ENCODE assay signal across 1 cellular context in genomic region chr11:34783816-34784317, GRCh38.
TF ChIP-seq lines count a peak whose summit lies in the region.

No MANE protein-coding gene starts in this region.

TF ChIP-seq in HepG2, 621 proteins besides CTCF, POLR2A, EP300 and RAD21 (continued from another document and continues in another):
- TF ChIP-seq, protein P1, sequence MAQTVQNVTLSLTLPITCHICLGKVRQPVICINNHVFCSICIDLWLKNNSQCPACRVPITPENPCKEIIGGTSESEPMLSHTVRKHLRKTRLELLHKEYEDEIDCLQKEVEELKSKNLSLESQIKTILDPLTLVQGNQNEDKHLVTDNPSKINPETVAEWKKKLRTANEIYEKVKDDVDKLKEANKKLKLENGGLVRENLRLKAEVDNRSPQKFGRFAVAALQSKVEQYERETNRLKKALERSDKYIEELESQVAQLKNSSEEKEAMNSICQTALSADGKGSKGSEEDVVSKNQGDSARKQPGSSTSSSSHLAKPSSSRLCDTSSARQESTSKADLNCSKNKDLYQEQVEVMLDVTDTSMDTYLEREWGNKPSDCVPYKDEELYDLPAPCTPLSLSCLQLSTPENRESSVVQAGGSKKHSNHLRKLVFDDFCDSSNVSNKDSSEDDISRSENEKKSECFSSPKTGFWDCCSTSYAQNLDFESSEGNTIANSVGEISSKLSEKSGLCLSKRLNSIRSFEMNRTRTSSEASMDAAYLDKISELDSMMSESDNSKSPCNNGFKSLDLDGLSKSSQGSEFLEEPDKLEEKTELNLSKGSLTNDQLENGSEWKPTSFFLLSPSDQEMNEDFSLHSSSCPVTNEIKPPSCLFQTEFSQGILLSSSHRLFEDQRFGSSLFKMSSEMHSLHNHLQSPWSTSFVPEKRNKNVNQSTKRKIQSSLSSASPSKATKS (CRISPR knock-in tag; IDR thresholded peaks at IDR 0.05), result 0 out of 2 replicates have a peak, but pooled peaks have one; percentile 6
- no peak for TF ChIP-seq ZNF678 (CRISPR knock-in tag; IDR thresholded peaks at IDR 0.05)
- no peak for TF ChIP-seq REXO4 (CRISPR knock-in tag; IDR thresholded peaks at IDR 0.05; ENCODE audit: borderline replicate concordance)
- no peak for TF ChIP-seq NPAS2 (CRISPR knock-in tag; IDR thresholded peaks at IDR 0.05; ENCODE audit: borderline replicate concordance)
- no peak for TF ChIP-seq CCAR2 (optimal IDR thresholded peaks at IDR 0.05; ENCODE audit: low read depth, low read length)
- no peak for TF ChIP-seq ZNF850 (CRISPR knock-in tag; conservative IDR thresholded peaks at IDR 0.05)
- no peak for TF ChIP-seq ZBTB4 (CRISPR knock-in tag; IDR thresholded peaks at IDR 0.05; ENCODE audit: borderline replicate concordance)
- TF ChIP-seq, protein P2, sequence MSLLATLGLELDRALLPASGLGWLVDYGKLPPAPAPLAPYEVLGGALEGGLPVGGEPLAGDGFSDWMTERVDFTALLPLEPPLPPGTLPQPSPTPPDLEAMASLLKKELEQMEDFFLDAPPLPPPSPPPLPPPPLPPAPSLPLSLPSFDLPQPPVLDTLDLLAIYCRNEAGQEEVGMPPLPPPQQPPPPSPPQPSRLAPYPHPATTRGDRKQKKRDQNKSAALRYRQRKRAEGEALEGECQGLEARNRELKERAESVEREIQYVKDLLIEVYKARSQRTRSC (CRISPR knock-in tag; IDR thresholded peaks at IDR 0.05; ENCODE audit: low read depth), result no peak
- TF ChIP-seq ZNF432 (CRISPR knock-in tag; IDR thresholded peaks at IDR 0.05; ENCODE audit: borderline replicate concordance), result no peak
- TF ChIP-seq MYPOP (CRISPR knock-in tag; IDR thresholded peaks at IDR 0.05), result 0 out of 2 replicates have a peak, but pooled peaks have one; percentile 58
- TF ChIP-seq MLXIP (CRISPR knock-in tag; IDR thresholded peaks at IDR 0.05; ENCODE audit: borderline replicate concordance), result 0 out of 2 replicates have a peak, but pooled peaks have one; percentile 62
- no peak for TF ChIP-seq ZNF460 (CRISPR knock-in tag; IDR thresholded peaks at IDR 0.05; ENCODE audit: borderline replicate concordance)
- no peak for TF ChIP-seq ZFP41 (CRISPR knock-in tag; IDR thresholded peaks at IDR 0.05; ENCODE audit: borderline replicate concordance)
- TF ChIP-seq BCL6 (CRISPR knock-in tag; IDR thresholded peaks at IDR 0.05), result peak; percentile 69
- no peak for TF ChIP-seq ZNF343 (CRISPR knock-in tag; IDR thresholded peaks at IDR 0.05)
- TF ChIP-seq TCF7L2 (IDR thresholded peaks at IDR 0.05; ENCODE audit: low read depth, low read length), result 0 out of 2 replicates have a peak, but pooled peaks have one; percentile 40
- no peak; the same call in 1 of the 2 replicates for TF ChIP-seq REPIN1 (CRISPR knock-in tag; IDR thresholded peaks at IDR 0.05; ENCODE audit: borderline replicate concordance, low read depth)
- no peak for TF ChIP-seq MATR3 (CRISPR knock-in tag; IDR thresholded peaks at IDR 0.05)
- TF ChIP-seq ZNF549 (CRISPR knock-in tag; IDR thresholded peaks at IDR 0.05), result no peak
- TF ChIP-seq IKZF4 (CRISPR knock-in tag; IDR thresholded peaks at IDR 0.05; ENCODE audit: borderline replicate concordance, low read depth, not compliant biosample characterization), result no peak
- TF ChIP-seq RBFOX2 (IDR thresholded peaks at IDR 0.05; ENCODE audit: low read depth, low read length), result no peak
- no peak for TF ChIP-seq ZNF235 (CRISPR knock-in tag; IDR thresholded peaks at IDR 0.05; ENCODE audit: borderline replicate concordance)
- TF ChIP-seq MYNN (CRISPR knock-in tag; IDR thresholded peaks at IDR 0.05; ENCODE audit: low read depth), result no peak
- no peak for TF ChIP-seq ELF3 (CRISPR knock-in tag; IDR thresholded peaks at IDR 0.05)
- TF ChIP-seq ZZZ3 (CRISPR knock-in tag; IDR thresholded peaks at IDR 0.05; ENCODE audit: borderline replicate concordance), result no peak
- no peak for TF ChIP-seq ZNF773 (CRISPR knock-in tag; IDR thresholded peaks at IDR 0.05; ENCODE audit: borderline replicate concordance)
- peak; percentile 59; the same call in 1 of the 2 replicates for TF ChIP-seq ETV5 (CRISPR knock-in tag; IDR thresholded peaks at IDR 0.05; ENCODE audit: borderline replicate concordance)
- TF ChIP-seq ZNF724P (CRISPR knock-in tag; IDR thresholded peaks at IDR 0.05; ENCODE audit: borderline replicate concordance), result no peak
- TF ChIP-seq XBP1 (CRISPR knock-in tag; IDR thresholded peaks at IDR 0.05), result no peak
- TF ChIP-seq, protein P3, sequence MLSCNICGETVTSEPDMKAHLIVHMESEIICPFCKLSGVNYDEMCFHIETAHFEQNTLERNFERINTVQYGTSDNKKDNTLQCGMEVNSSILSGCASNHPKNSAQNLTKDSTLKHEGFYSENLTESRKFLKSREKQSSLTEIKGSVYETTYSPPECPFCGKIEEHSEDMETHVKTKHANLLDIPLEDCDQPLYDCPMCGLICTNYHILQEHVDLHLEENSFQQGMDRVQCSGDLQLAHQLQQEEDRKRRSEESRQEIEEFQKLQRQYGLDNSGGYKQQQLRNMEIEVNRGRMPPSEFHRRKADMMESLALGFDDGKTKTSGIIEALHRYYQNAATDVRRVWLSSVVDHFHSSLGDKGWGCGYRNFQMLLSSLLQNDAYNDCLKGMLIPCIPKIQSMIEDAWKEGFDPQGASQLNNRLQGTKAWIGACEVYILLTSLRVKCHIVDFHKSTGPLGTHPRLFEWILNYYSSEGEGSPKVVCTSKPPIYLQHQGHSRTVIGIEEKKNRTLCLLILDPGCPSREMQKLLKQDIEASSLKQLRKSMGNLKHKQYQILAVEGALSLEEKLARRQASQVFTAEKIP (CRISPR knock-in tag; IDR thresholded peaks at IDR 0.05; ENCODE audit: borderline replicate concordance), result no peak
- peak; percentile 77; the same call in 1 of the 2 replicates for TF ChIP-seq HMG20A (CRISPR knock-in tag; IDR thresholded peaks at IDR 0.05; ENCODE audit: borderline replicate concordance)
- TF ChIP-seq BHLHE40 (IDR thresholded peaks at IDR 0.05; ENCODE audit: low read length), result no peak
- TF ChIP-seq NCOA1 (CRISPR knock-in tag; IDR thresholded peaks at IDR 0.05), result no peak
- peak; percentile 88 for TF ChIP-seq TARDBP (CRISPR knock-in tag; IDR thresholded peaks at IDR 0.05)
- no peak for TF ChIP-seq MXD4 (CRISPR knock-in tag; IDR thresholded peaks at IDR 0.05)
- TF ChIP-seq ZNF142 (CRISPR knock-in tag; IDR thresholded peaks at IDR 0.05), result no peak
- no peak for TF ChIP-seq CSRNP2 (CRISPR knock-in tag; conservative IDR thresholded peaks at IDR 0.05; ENCODE audit: low read depth)
- TF ChIP-seq MAF1 (CRISPR knock-in tag; IDR thresholded peaks at IDR 0.05; ENCODE audit: borderline replicate concordance), result no peak
- TF ChIP-seq CREM (IDR thresholded peaks at IDR 0.05), result peak; percentile 38; the same call in 1 of the 2 replicates
- TF ChIP-seq CREM (CRISPR knock-in tag; IDR thresholded peaks at IDR 0.05), result no peak
- peak; percentile 29; the same call in 1 of the 2 replicates for TF ChIP-seq SAP130 (CRISPR knock-in tag; IDR thresholded peaks at IDR 0.05; ENCODE audit: low read depth)
- TF ChIP-seq KDM2A (CRISPR knock-in tag; IDR thresholded peaks at IDR 0.05; ENCODE audit: borderline replicate concordance, low read depth), result no peak
- no peak for TF ChIP-seq PAF1 (CRISPR knock-in tag; IDR thresholded peaks at IDR 0.05)
- no peak for TF ChIP-seq SRSF4 (IDR thresholded peaks at IDR 0.05; ENCODE audit: low read depth, low read length, poor library complexity, severe bottlenecking)
- no peak for TF ChIP-seq RNF2 (conservative IDR thresholded peaks at IDR 0.05; ENCODE audit: low read depth)
- TF ChIP-seq IRF2 (CRISPR knock-in tag; IDR thresholded peaks at IDR 0.05), result no peak; the same call in 1 of the 2 replicates
- TF ChIP-seq ZNF777 (CRISPR knock-in tag; IDR thresholded peaks at IDR 0.05), result no peak
- no peak for TF ChIP-seq TMF1 (CRISPR knock-in tag; IDR thresholded peaks at IDR 0.05; ENCODE audit: low read depth)
